ENCODE assay signal across 1 cellular context in the genomic region with DNA sequence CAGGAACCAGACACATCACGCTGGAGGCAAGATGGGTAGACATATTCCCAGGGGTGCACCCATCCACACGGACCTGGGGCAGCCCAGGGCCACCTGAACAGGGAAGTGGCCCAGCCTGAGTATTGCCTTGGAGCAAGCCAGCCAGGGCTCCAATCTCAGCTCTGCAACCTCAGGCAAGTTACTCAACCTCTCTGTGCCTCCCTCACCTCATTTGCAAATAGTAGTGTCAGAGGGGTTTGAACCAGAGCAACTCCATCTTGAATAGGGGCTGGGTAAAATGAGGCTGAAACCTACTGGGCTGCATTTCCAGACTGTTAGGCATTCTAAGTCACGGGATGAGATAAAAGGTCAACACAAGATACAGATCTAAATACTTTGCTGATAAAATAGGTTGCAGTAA.
TF ChIP-seq lines count a peak whose summit lies in the region.

No MANE protein-coding gene starts in this region.

TF ChIP-seq in H1, 55 proteins besides CTCF, POLR2A, EP300 and RAD21:
- TF ChIP-seq GTF2F1 (IDR thresholded peaks at IDR 0.05; ENCODE audit: borderline replicate concordance, low read depth, low read length) (no peak), SUZ12 (IDR thresholded peaks at IDR 0.05; ENCODE audit: low read length) (no peak), BACH1 (IDR thresholded peaks at IDR 0.05; ENCODE audit: low read length) (no peak), PHF8 (conservative IDR thresholded peaks at IDR 0.05; ENCODE audit: low read depth, low read length) (no peak), RBBP5 (IDR thresholded peaks at IDR 0.05; ENCODE audit: borderline replicate concordance, low read depth, low read length) (no peak), SP4 (IDR thresholded peaks at IDR 0.05; ENCODE audit: low read length) (no peak), TBP (IDR thresholded peaks at IDR 0.05; ENCODE audit: low read depth, low read length) (no peak), SP2 (IDR thresholded peaks at IDR 0.05; ENCODE audit: low read length) (no peak), SIRT6 (IDR thresholded peaks at IDR 0.05; ENCODE audit: low read length) (no peak), TEAD4 (IDR thresholded peaks at IDR 0.05; ENCODE audit: low read depth, low read length) (no peak), BCL11A (IDR thresholded peaks at IDR 0.05; ENCODE audit: low read depth in 2 of 2, low read length in 2 of 2) (no peak), ATF2 (IDR thresholded peaks at IDR 0.05; ENCODE audit: low read length) (no peak), KDM4A (IDR thresholded peaks at IDR 0.05; ENCODE audit: low read depth, low read length, severe bottlenecking) (no peak)
- TF ChIP-seq, protein P1, sequence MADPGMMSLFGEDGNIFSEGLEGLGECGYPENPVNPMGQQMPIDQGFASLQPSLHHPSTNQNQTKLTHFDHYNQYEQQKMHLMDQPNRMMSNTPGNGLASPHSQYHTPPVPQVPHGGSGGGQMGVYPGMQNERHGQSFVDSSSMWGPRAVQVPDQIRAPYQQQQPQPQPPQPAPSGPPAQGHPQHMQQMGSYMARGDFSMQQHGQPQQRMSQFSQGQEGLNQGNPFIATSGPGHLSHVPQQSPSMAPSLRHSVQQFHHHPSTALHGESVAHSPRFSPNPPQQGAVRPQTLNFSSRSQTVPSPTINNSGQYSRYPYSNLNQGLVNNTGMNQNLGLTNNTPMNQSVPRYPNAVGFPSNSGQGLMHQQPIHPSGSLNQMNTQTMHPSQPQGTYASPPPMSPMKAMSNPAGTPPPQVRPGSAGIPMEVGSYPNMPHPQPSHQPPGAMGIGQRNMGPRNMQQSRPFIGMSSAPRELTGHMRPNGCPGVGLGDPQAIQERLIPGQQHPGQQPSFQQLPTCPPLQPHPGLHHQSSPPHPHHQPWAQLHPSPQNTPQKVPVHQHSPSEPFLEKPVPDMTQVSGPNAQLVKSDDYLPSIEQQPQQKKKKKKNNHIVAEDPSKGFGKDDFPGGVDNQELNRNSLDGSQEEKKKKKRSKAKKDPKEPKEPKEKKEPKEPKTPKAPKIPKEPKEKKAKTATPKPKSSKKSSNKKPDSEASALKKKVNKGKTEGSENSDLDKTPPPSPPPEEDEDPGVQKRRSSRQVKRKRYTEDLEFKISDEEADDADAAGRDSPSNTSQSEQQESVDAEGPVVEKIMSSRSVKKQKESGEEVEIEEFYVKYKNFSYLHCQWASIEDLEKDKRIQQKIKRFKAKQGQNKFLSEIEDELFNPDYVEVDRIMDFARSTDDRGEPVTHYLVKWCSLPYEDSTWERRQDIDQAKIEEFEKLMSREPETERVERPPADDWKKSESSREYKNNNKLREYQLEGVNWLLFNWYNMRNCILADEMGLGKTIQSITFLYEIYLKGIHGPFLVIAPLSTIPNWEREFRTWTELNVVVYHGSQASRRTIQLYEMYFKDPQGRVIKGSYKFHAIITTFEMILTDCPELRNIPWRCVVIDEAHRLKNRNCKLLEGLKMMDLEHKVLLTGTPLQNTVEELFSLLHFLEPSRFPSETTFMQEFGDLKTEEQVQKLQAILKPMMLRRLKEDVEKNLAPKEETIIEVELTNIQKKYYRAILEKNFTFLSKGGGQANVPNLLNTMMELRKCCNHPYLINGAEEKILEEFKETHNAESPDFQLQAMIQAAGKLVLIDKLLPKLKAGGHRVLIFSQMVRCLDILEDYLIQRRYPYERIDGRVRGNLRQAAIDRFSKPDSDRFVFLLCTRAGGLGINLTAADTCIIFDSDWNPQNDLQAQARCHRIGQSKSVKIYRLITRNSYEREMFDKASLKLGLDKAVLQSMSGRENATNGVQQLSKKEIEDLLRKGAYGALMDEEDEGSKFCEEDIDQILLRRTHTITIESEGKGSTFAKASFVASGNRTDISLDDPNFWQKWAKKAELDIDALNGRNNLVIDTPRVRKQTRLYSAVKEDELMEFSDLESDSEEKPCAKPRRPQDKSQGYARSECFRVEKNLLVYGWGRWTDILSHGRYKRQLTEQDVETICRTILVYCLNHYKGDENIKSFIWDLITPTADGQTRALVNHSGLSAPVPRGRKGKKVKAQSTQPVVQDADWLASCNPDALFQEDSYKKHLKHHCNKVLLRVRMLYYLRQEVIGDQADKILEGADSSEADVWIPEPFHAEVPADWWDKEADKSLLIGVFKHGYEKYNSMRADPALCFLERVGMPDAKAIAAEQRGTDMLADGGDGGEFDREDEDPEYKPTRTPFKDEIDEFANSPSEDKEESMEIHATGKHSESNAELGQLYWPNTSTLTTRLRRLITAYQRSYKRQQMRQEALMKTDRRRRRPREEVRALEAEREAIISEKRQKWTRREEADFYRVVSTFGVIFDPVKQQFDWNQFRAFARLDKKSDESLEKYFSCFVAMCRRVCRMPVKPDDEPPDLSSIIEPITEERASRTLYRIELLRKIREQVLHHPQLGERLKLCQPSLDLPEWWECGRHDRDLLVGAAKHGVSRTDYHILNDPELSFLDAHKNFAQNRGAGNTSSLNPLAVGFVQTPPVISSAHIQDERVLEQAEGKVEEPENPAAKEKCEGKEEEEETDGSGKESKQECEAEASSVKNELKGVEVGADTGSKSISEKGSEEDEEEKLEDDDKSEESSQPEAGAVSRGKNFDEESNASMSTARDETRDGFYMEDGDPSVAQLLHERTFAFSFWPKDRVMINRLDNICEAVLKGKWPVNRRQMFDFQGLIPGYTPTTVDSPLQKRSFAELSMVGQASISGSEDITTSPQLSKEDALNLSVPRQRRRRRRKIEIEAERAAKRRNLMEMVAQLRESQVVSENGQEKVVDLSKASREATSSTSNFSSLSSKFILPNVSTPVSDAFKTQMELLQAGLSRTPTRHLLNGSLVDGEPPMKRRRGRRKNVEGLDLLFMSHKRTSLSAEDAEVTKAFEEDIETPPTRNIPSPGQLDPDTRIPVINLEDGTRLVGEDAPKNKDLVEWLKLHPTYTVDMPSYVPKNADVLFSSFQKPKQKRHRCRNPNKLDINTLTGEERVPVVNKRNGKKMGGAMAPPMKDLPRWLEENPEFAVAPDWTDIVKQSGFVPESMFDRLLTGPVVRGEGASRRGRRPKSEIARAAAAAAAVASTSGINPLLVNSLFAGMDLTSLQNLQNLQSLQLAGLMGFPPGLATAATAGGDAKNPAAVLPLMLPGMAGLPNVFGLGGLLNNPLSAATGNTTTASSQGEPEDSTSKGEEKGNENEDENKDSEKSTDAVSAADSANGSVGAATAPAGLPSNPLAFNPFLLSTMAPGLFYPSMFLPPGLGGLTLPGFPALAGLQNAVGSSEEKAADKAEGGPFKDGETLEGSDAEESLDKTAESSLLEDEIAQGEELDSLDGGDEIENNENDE (IDR thresholded peaks at IDR 0.05; ENCODE audit: insufficient replicate concordance, low read length) = no peak
- TF ChIP-seq, protein P2, sequence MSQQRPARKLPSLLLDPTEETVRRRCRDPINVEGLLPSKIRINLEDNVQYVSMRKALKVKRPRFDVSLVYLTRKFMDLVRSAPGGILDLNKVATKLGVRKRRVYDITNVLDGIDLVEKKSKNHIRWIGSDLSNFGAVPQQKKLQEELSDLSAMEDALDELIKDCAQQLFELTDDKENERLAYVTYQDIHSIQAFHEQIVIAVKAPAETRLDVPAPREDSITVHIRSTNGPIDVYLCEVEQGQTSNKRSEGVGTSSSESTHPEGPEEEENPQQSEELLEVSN (IDR thresholded peaks at IDR 0.05) = no peak
TF ChIP-seq in H1: peak in this region for 0.
